1 cellular context compared by ENCODE assay signal in genomic region chr4:76377922-76378321, GRCh38.
TF ChIP-seq lines count a peak whose summit lies in the region.

No MANE protein-coding gene starts in this region.

TF ChIP-seq in GM12878, 131 proteins besides CTCF, POLR2A, EP300 and RAD21:
- TF ChIP-seq ZBTB33 (IDR thresholded peaks at IDR 0.05) (0 out of 2 replicates have a peak, but pooled peaks have one; percentile 65), TARDBP (IDR thresholded peaks at IDR 0.05; ENCODE audit: borderline replicate concordance) (no peak), SMC3 (IDR thresholded peaks at IDR 0.05; ENCODE audit: borderline replicate concordance, low read length) (peak; percentile 54; the same call in 1 of the 2 replicates)
TF ChIP-seq in GM12878: peak in this region for 2.
